In genomic region chr12:49032679-49033447, GRCh38 we compare ENCODE assay signal across 1 cellular context.
A peak's percentile ranks its signal among the peaks of the same experiment; 100 is the strongest.
TF ChIP-seq lines count a peak whose summit lies in the region.

No MANE protein-coding gene starts in this region.

TF ChIP-seq in GM12878, 131 proteins besides CTCF, POLR2A, EP300 and RAD21:
- TF ChIP-seq ZNF384 (IDR thresholded peaks at IDR 0.05; ENCODE audit: borderline replicate concordance, low read depth, low read length), result no peak
- TF ChIP-seq POLR2AphosphoS5 (IDR thresholded peaks at IDR 0.05; ENCODE audit: low read length), result 0 out of 2 replicates have a peak, but pooled peaks have one; percentile 17
